8 cellular contexts compared by ENCODE assay signal in the genomic region with DNA sequence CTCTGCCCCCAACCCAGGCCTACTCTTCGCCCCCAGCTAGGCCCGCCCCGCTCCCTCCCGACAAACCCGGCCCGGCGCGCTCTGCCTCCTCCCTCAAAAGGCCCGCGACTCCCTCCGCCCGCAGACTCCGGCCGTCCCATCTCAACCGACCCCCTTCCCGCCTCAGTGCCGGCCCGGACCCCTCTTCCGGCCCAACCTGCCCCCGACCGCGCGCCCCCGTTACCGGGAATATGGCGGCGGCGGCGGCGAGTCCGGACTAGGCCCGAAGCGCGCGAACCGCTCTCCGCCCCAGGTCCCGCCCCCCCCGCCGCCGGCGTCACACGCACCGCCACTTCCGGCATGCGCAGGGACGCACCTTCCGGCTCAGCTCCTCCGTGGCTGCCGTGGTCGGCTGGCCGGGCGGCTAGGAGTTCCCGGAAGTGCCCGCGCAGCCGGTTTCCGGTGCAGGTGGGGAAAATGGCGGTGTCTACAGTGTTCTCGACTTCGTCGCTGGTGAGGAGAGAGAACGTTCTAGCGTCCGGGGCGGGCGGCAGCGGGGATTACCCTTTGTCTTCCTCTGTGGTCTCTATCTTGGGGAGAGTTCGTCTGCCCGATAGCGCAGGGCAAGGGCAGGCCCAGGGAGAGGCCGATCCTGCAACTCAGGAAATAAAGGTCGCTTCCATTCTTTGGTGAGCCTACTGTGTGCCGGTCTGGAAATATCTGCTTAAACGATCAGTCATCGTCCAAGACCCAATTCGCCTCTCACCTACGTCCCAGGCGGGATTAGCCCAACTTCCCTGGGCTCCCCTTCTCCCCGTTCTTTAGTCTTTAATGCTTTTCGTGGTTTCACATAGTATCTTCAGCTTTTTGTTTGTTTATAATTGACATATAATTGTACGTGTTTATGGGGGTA. TPM values are rescaled to one million over a fixed set of nuclear protein-coding genes. Genes with fewer than 3 reads are reported as not detected.
DNase-seq lines count a peak whose midpoint lies in the region; ATAC-seq and TF ChIP-seq lines count a peak whose summit lies in the region.

Gene CPSF7, minus strand, starts transcription at position 285 of the 892 bp plus-strand sequence. CDS start 740 bp downstream, outside the sequence.
Gene SDHAF2, plus strand, starts transcription at position 434 of the 892 bp plus-strand sequence. Its CDS starts 23 bp downstream, at position 457.

- H3K9me3 Mint-ChIP-seq in activated naive CD4-positive, alpha-beta T cell treated with anti-CD3 and anti-CD28 coated beads, Interleukin-2, amount 50 U/mL, for 72 hours, result no peaks in the 10 kb centered on the region

- POLR2A ChIA-PET in GM10248 (lab: Yijun Ruan, JAX), result interaction anchor here (0.5 to 2.0 kb wide), 8 partner anchors 9 to 1452 kb away, joined by 3 to 10 read pairs (median 4); partner anchors contain the start of genes CYB561A3 and TMEM138

- DNase-seq in GM10248 (ENCODE audit: extremely low spot score), result peak; percentile 97
- peak; percentile 96 for DNase-seq in NCI-H1105 (lab: John Stamatoyannopoulos, UW)
- DNase-seq in SKM-1 (lab: John Stamatoyannopoulos, UW; ENCODE audit: unreplicated experiment), result peak; percentile 90
- peak; percentile 96 to 98 for DNase-seq in activated naive CD4-positive, alpha-beta T cell treated with anti-CD3 and anti-CD28 coated beads, Interleukin-2, amount 50 U/mL, for 72 hours (ENCODE audit: low spot score in 2 of 2)
- no peak for DNase-seq in glomerular endothelial cell (ENCODE audit: extremely low read depth, low read depth, low spot score)
- DNase-seq in occipital lobe (lab: John Stamatoyannopoulos, UW), result peak; percentile 94
- DNase-seq in suprapubic skin (ENCODE audit: low spot score in 2 of 2), result peak; percentile 97 to 98

- H3K4me1 ChIP-seq in suprapubic skin, result peaks cover 38% of the 10 kb centered on the region

- H3K36me3 ChIP-seq in suprapubic skin, result peaks cover 34% of the 10 kb centered on the region

- H3K9me3 ChIP-seq in suprapubic skin, result no peaks in the 10 kb centered on the region

- CTCF ChIA-PET in GM10248 (lab: Yijun Ruan, JAX), result interaction anchor here (0.6 to 5.9 kb wide), 13 partner anchors 10 to 175 kb away, joined by 3 to 26 read pairs (median 4); partner anchors contain the start of gene TMEM216

- TF ChIP-seq POLR2A in suprapubic skin (IDR thresholded peaks at IDR 0.05), result peak; percentile 20 to 85

- TF ChIP-seq CTCF in GM10248 (IDR thresholded peaks at IDR 0.05; ENCODE audit: control extremely low read depth, extremely low read depth, low read depth, missing control alignments) (no peak), suprapubic skin (IDR thresholded peaks at IDR 0.05) (no peak)

- no peak for TF ChIP-seq EP300 in suprapubic skin (IDR thresholded peaks at IDR 0.05)

- peaks cover 42 to 59% of the 10 kb centered on the region in 2 donors for H3K36me3 Mint-ChIP-seq in activated naive CD4-positive, alpha-beta T cell treated with anti-CD3 and anti-CD28 coated beads, Interleukin-2, amount 50 U/mL, for 72 hours

- peak within 1 kb of the TSS; percentile 99 for H3K27ac Mint-ChIP-seq in activated naive CD4-positive, alpha-beta T cell treated with anti-CD3 and anti-CD28 coated beads, Interleukin-2, amount 50 U/mL, for 72 hours

- H3K27ac ChIP-seq in suprapubic skin, result peak within 1 kb of the TSS; percentile 99

- ATAC-seq in HG02610 (IDR thresholded peaks at IDR 0.05; ENCODE audit: unreplicated experiment), result peak; percentile 89
- ATAC-seq in activated naive CD4-positive, alpha-beta T cell treated with anti-CD3 and anti-CD28 coated beads, Interleukin-2, amount 50 U/mL, for 72 hours, result peak; percentile 95 to 96

- peak within 1 kb of the TSS; percentile 86 for H3K4me3 ChIP-seq in suprapubic skin

- no peaks in the 10 kb centered on the region for H3K27me3 ChIP-seq in suprapubic skin

- under 1% methylated on average over 74 of the region's 82 CpGs for WGBS in suprapubic skin

RNA-seq across cellular contexts. Expression of gene CPSF7, which starts in this region (rescaled TPM):
- total RNA-seq in activated naive CD4-positive, alpha-beta T cell treated with anti-CD3 and anti-CD28 coated beads, Interleukin-2, amount 50 U/mL, for 72 hours, result 100 to 1,000 TPM; 110 to 128 TPM
- 30.0 and 38.7 TPM in 2 replicates for total RNA-seq in glomerular endothelial cell
- 25.1 TPM for total RNA-seq in occipital lobe
- total RNA-seq in suprapubic skin, result 10 to 100 TPM; 57.2 to 76.2 (median 70.7) TPM

RNA-seq across cellular contexts. Expression of gene SDHAF2, which starts in this region (rescaled TPM):
- total RNA-seq in activated naive CD4-positive, alpha-beta T cell treated with anti-CD3 and anti-CD28 coated beads, Interleukin-2, amount 50 U/mL, for 72 hours, result 10 to 100 TPM; 32.0 to 34.3 TPM
- total RNA-seq in glomerular endothelial cell, result 30.2 and 50.1 TPM in 2 replicates
- total RNA-seq in occipital lobe, result 27.6 TPM
- total RNA-seq in suprapubic skin, result 10 to 100 TPM; 36.6 to 53.0 (median 48.4) TPM
